In genomic region chr13:36789730-36790129, GRCh38 we compare ENCODE assay signal across 25 cellular contexts. TPM values are rescaled to one million over a fixed set of nuclear protein-coding genes. Genes with fewer than 3 reads are reported as not detected.
DNase-seq lines count a peak whose midpoint lies in the region; ATAC-seq, FAIRE-seq and TF ChIP-seq lines count a peak whose summit lies in the region.
"Had no signal": no experiment of that assay in that cellular context is flagged by ENCODE, and none has a peak within 500 bp of the region (broad histone marks: within the 10 kb centered on the region; RNA-seq: fewer than 3 reads in every experiment).

No MANE protein-coding gene starts in this region.

- H3K4me2 ChIP-seq in GM23338 (no peak overlapping the region), mesendoderm (ENCODE audit: low read length) (no peak overlapping the region)
- H3K4me2 ChIP-seq: A549; BLaER1 treated with 17β-estradiol and CSF1 and Interleukin-3, amounts not matched to agents 10 nM and 100 nM had no signal

- intact Hi-C loops in esophagus muscularis mucosa (cut with DNase I) = no loop called here

- no peak overlapping the region for H3K18ac ChIP-seq in mesendoderm (ENCODE audit: low read length)

- no peak overlapping the region for H3K27ac Mint-ChIP-seq in GM23338
- H3K27ac Mint-ChIP-seq: CD14-positive monocyte; CD4-positive, alpha-beta T cell; CD8-positive, alpha-beta memory T cell had no signal

- H4K8ac ChIP-seq in mesendoderm (ENCODE audit: low read depth, low read length) = no peak overlapping the region

- peak overlapping the region; percentile 60; the same call in 1 of the 2 replicates for H2AFZ ChIP-seq in GM23338

- no peaks in the 10 kb centered on the region for H3K4me1 ChIP-seq in GM23338 (ENCODE audit: insufficient read depth)
- no peaks in the 10 kb centered on the region for H3K4me1 ChIP-seq in esophagus muscularis mucosa
- H3K4me1 ChIP-seq in mesendoderm (ENCODE audit: control insufficient read depth, low read depth, low read length) = no peaks in the 10 kb centered on the region
- H3K4me1 ChIP-seq: A549, BE2C had no signal

- no peaks in the 10 kb centered on the region for H3F3A ChIP-seq in GM23338 (replicated peaks; ENCODE audit: low read depth)

- H3K36me3 ChIP-seq in GM23338 (ENCODE audit: insufficient read depth) (no peaks in the 10 kb centered on the region), esophagus muscularis mucosa (no peaks in the 10 kb centered on the region), mesendoderm (ENCODE audit: control insufficient read depth, insufficient read depth, low read length) (no peaks in the 10 kb centered on the region)
- H3K36me3 ChIP-seq: BE2C; BLaER1 treated with 17β-estradiol and CSF1 and Interleukin-3, amounts not matched to agents 10 nM and 100 nM had no signal

- H3K4me1 Mint-ChIP-seq in GM23338 = peaks cover 15% of the 10 kb centered on the region
- H3K4me1 Mint-ChIP-seq: CD8-positive, alpha-beta memory T cell had no signal

- H3K9me2 ChIP-seq in GM23338 (ENCODE audit: insufficient read depth) = no peaks in the 10 kb centered on the region

- H3K4me3 Mint-ChIP-seq in GM23338 = no peak overlapping the region
- H3K4me3 Mint-ChIP-seq: CD14-positive monocyte; CD4-positive, alpha-beta T cell; CD8-positive, alpha-beta memory T cell; H9 had no signal

- TF ChIP-seq CTCF in GM23338 (conservative IDR thresholded peaks at IDR 0.05; ENCODE audit: low read depth in 2 of 2) = no peak
- no peak for TF ChIP-seq CTCF in esophagus muscularis mucosa (IDR thresholded peaks at IDR 0.05)

- H2AK5ac ChIP-seq in mesendoderm (ENCODE audit: low read length) = no peak overlapping the region

- no peak for TF ChIP-seq POLR2A in esophagus muscularis mucosa (IDR thresholded peaks at IDR 0.05; ENCODE audit: low read depth)

- no peak for ATAC-seq in GM23338
- ATAC-seq in GM18511 (IDR thresholded peaks at IDR 0.05; ENCODE audit: unreplicated experiment) = no peak
- ATAC-seq: A549, HCT116 had no signal

- H3K9me3 ChIP-seq in esophagus muscularis mucosa = no peaks in the 10 kb centered on the region
- H3K9me3 ChIP-seq: A549, BE2C had no signal

- FAIRE-seq in RCC 7860 (lab: Jason Lieb, UNC) = peak; percentile 90
- FAIRE-seq: A549, D721Med, GM12891, GM18507 had no signal

- no peak for TF ChIP-seq EP300 in esophagus muscularis mucosa (IDR thresholded peaks at IDR 0.05)

- DNase-seq in GM23338 (ENCODE audit: low spot score) (no peak), RCC 7860 (ENCODE audit: low spot score) (peak; percentile 49), esophagus muscularis mucosa (ENCODE audit: extremely low spot score) (peak; percentile 39), mesendoderm (no peak), HUDEP-2 (lab: John Stamatoyannopoulos, UW; ENCODE audit: unreplicated experiment in 76 of 76) (no peak), activated gamma-delta T cell treated with Interleukin-2 at 50 U/mL for 16 hours (no peak)
- DNase-seq: 8988T; ACHN; AML-193; BE2C; CD4-positive, alpha-beta T cell; CD8-positive, alpha-beta memory T cell; DMS 273 treated with DMSO at 0.1 percent for 48 hours; DMS79; EL; GDM1; H9 had no signal

- no peaks in the 10 kb centered on the region for H3K79me1 ChIP-seq in mesendoderm (ENCODE audit: low read length)

- H3K27me3 Mint-ChIP-seq in GM23338 (ENCODE audit: insufficient read depth, low read depth, poor library complexity) = no peaks in the 10 kb centered on the region

- H3K56ac ChIP-seq in mesendoderm (ENCODE audit: low read length) = no peak overlapping the region

- no peak overlapping the region for H2BK15ac ChIP-seq in mesendoderm (replicated peaks; ENCODE audit: low read depth)

- no peak overlapping the region for H2BK5ac ChIP-seq in mesendoderm (ENCODE audit: low read length)

- H3K9me3 Mint-ChIP-seq in GM23338 = no peaks in the 10 kb centered on the region
- H3K9me3 Mint-ChIP-seq: CD4-positive, alpha-beta T cell; CD8-positive, alpha-beta memory T cell; H9 had no signal

- H3K23ac ChIP-seq in mesendoderm (ENCODE audit: low read length) = no peak overlapping the region

- H3K79me2 ChIP-seq in GM23338 (replicated peaks; ENCODE audit: insufficient read depth) (no peaks in the 10 kb centered on the region), mesendoderm (ENCODE audit: control insufficient read depth, insufficient read depth, low read length) (no peaks in the 10 kb centered on the region)

- H3K27me3 ChIP-seq in GM23338 (ENCODE audit: insufficient read depth) (no peaks in the 10 kb centered on the region), esophagus muscularis mucosa (no peaks in the 10 kb centered on the region), mesendoderm (ENCODE audit: insufficient read depth, low read length, poor library complexity) (no peaks in the 10 kb centered on the region)
- H3K27me3 ChIP-seq: BLaER1 treated with 17β-estradiol and CSF1 and Interleukin-3, amounts not matched to agents 10 nM and 100 nM had no signal

- no peaks in the 10 kb centered on the region for H4K20me1 ChIP-seq in GM23338 (replicated peaks; ENCODE audit: insufficient read depth)
- H4K20me1 ChIP-seq: BLaER1 treated with 17β-estradiol and CSF1 and Interleukin-3, amounts not matched to agents 10 nM and 100 nM had no signal

- no peak overlapping the region for H4K5ac ChIP-seq in mesendoderm (ENCODE audit: low read length)

- no peaks in the 10 kb centered on the region for H3K36me3 Mint-ChIP-seq in GM23338 (ENCODE audit: low read depth)
- H3K36me3 Mint-ChIP-seq: CD14-positive monocyte; CD8-positive, alpha-beta memory T cell had no signal

- H3K4ac ChIP-seq in mesendoderm (ENCODE audit: low read depth, low read length) = no peak overlapping the region

- H2BK120ac ChIP-seq in mesendoderm (ENCODE audit: low read depth, low read length) = no peak overlapping the region

- no peak overlapping the region for H3K27ac ChIP-seq in GM23338 (ENCODE audit: low read depth)
- H3K27ac ChIP-seq in esophagus muscularis mucosa (replicated peaks in 1 of 4) = no peak overlapping the region
- H3K27ac ChIP-seq in mesendoderm (ENCODE audit: low read depth, low read length) = no peak overlapping the region
- H3K27ac ChIP-seq: A549; BLaER1 treated with 17β-estradiol and CSF1 and Interleukin-3, amounts not matched to agents 10 nM and 100 nM had no signal

- no peak overlapping the region for H3K9ac ChIP-seq in mesendoderm (ENCODE audit: low read length)
- H3K9ac ChIP-seq: BLaER1 treated with 17β-estradiol and CSF1 and Interleukin-3, amounts not matched to agents 10 nM and 100 nM had no signal

- 88% methylated on average over 4 of the region's 4 CpGs for WGBS in esophagus muscularis mucosa
- WGBS in mesendoderm (ENCODE audit: extremely low coverage, insufficient coverage, low lambda C conversion rate) = no CpG with 5 or more reads among the region's 4 CpGs

- H3K4me3 ChIP-seq in GM23338 (no peak overlapping the region), esophagus muscularis mucosa (no peak overlapping the region), mesendoderm (ENCODE audit: low read length) (no peak overlapping the region)
- H3K4me3 ChIP-seq: A549; BLaER1 treated with 17β-estradiol and CSF1 and Interleukin-3, amounts not matched to agents 10 nM and 100 nM had no signal

TF ChIP-seq in GM23338, 12 proteins besides CTCF, POLR2A, EP300 and RAD21:
- TF ChIP-seq EZH2phosphoT487 (IDR thresholded peaks at IDR 0.05; ENCODE audit: unreplicated experiment) (no peak), EZH2 (IDR thresholded peaks at IDR 0.05; ENCODE audit: low read depth, unreplicated experiment) (no peak), NANOG (IDR thresholded peaks at IDR 0.05; ENCODE audit: borderline replicate concordance) (no peak)

RNA-seq across cellular contexts. Expression of gene RFXAP, which starts 29.3 kb away (rescaled TPM):
- 6.3 and 7.5 TPM in 2 replicates for total RNA-seq in GM23338 (2014; rRNA removed; shearing (Covaris generic))
- polyA plus RNA-seq in GM23338 (2016; fragmentation: Nextera tagmentation; extraction: Ambion mirVana) = 8.5 and 10.3 TPM in 2 replicates
- 1 to 10 TPM; 3.3 to 4.6 (median 4.2) TPM for total RNA-seq in esophagus muscularis mucosa
- 6.9 TPM for polyA plus RNA-seq in mesendoderm (2013, experiment 1 of 2)
- 6.2 TPM for polyA plus RNA-seq in mesendoderm (2013, experiment 2 of 2)

Comparison
In these comparisons a context has a peak if more than half of its experiments do, and no peak if none do; other contexts are left out.
1. DNase-seq: peak in RCC 7860 (single experiment) and esophagus muscularis mucosa (single experiment); none in GM23338 (single experiment), mesendoderm (single experiment), HUDEP-2 (0 of 76) and activated gamma-delta T cell treated with Interleukin-2 at 50 U/mL for 16 hours (single experiment).